Comparison of ENCODE assay signal across 29 cellular contexts in the genomic region with DNA sequence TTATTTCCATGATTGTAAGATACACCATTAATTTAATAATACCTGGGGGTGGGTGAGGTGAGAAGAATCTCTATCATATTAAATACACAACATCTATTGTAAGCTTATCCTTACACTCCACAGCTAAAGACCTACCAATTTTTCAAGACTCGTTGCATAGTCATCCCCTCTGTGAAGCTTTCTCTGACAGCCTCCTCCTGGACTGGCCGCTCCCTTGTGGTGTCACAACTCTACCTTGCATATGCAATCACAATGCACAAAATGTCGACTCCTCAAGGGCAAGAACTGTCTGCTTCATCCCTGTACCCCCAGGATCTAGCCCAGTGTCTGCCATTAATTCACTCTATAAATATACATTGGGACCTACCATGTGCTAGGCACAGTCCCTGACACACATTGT. TPM values are rescaled to one million over a fixed set of nuclear protein-coding genes. Genes with fewer than 3 reads are reported as not detected.
A peak's percentile ranks its signal among the peaks of the same experiment; 100 is the strongest.
DNase-seq lines count a peak whose midpoint lies in the region; ATAC-seq, FAIRE-seq and TF ChIP-seq lines count a peak whose summit lies in the region.
"Had no signal": no experiment of that assay in that cellular context is flagged by ENCODE, and none has a peak within 500 bp of the region (broad histone marks: within the 10 kb centered on the region; RNA-seq: fewer than 3 reads in every experiment).

No MANE protein-coding gene starts in this region.

- H3K4me3 ChIP-seq in PC-3 (ENCODE audit: low read length) = peak overlapping the region; percentile 17; the same call in 1 of the 2 replicates
- no peak overlapping the region for H3K4me3 ChIP-seq in K562
- H3K4me3 ChIP-seq in epithelial cell of esophagus (ENCODE audit: low read length) = no peak overlapping the region
- H3K4me3 ChIP-seq: BLaER1, GM23338, HAP-1, SK-N-MC had no signal

- H3K4me2 ChIP-seq in PC-3 (ENCODE audit: low read length) (peak overlapping the region; percentile 59), K562 (ENCODE audit: insufficient read depth, low read length) (no peak overlapping the region)
- H3K4me2 ChIP-seq: BLaER1, GM23338 had no signal

- TF ChIP-seq EP300 in K562 (IDR thresholded peaks at IDR 0.05; ENCODE audit: low read length) = no peak

- no peaks in the 10 kb centered on the region for H3F3A ChIP-seq in PC-3 (ENCODE audit: low read length, unreplicated experiment)

- no peaks in the 10 kb centered on the region for H3K9me2 ChIP-seq in PC-3 (replicated peaks; ENCODE audit: low read length)

- H2AFZ ChIP-seq in PC-3 (ENCODE audit: low read length) (no peak overlapping the region), K562 (ENCODE audit: low read depth, low read length) (no peak overlapping the region)
- H2AFZ ChIP-seq: GM23338 had no signal

- TF ChIP-seq RAD21 in K562 (CRISPR knock-in tag; conservative IDR thresholded peaks at IDR 0.05 in 1 of 2, IDR thresholded peaks at IDR 0.05 in 1 of 2) = no peak

- H3K9me1 ChIP-seq in K562 (ENCODE audit: control insufficient read depth, insufficient read depth, low read length) = no peaks in the 10 kb centered on the region

- H3K9ac ChIP-seq in PC-3 (ENCODE audit: low read length) (peak overlapping the region; percentile 29; the same call in 1 of the 2 replicates), K562 (ENCODE audit: insufficient read depth in 1 of 2, low read depth in 2 of 2, low read length in 2 of 2) (no peak overlapping the region)
- H3K9ac ChIP-seq: BLaER1 had no signal

- H3K27ac Mint-ChIP-seq in nephron progenitor cell = no peak overlapping the region
- H3K27ac Mint-ChIP-seq: CD4-positive, alpha-beta T cell; GM23338; HFFc6 had no signal

- peak; percentile 45 for DNase-seq in PC-3
- DNase-seq in K562 (ENCODE audit: extremely low read depth in 1 of 4, low spot score in 3 of 4) = no peak
- peak; percentile 88 for DNase-seq in epithelial cell of esophagus (ENCODE audit: low read depth)
- no peak for DNase-seq in nephron progenitor cell
- DNase-seq in CD1c-positive myeloid dendritic cell (ENCODE audit: extremely low spot score) = no peak
- no peak for DNase-seq in NCI-H2171 (lab: John Stamatoyannopoulos, UW)
- DNase-seq in NCI-H146 treated with DMSO at 0.1 percent for 48 hours (lab: John Stamatoyannopoulos, UW; ENCODE audit: unreplicated experiment) = no peak
- DNase-seq in cerebellar nuclear complex (lab: John Stamatoyannopoulos, UW) = no peak
- DNase-seq: CD4-positive, alpha-beta T cell; HFFc6; Kasumi-1; MV-4-11; NCI-H1105; NCI-H1436 treated with DMSO at 0.1 percent for 48 hours; NCI-H1930; NCI-H2107; NCI-H446 treated with DMSO at 0.1 percent for 48 hours; NCI-H526 treated with DMSO at 0.1 percent for 48 hours; SIG-M5 had no signal

- no peak for TF ChIP-seq POLR2A in K562 (conservative IDR thresholded peaks at IDR 0.05)

- H4K20me1 ChIP-seq in PC-3 (ENCODE audit: low read length) (no peaks in the 10 kb centered on the region), K562 (replicated peaks; ENCODE audit: control insufficient read depth, insufficient read depth, low read length) (no peaks in the 10 kb centered on the region)

- POLR2A ChIA-PET in PC-3 (lab: Charles Lee; ENCODE audit: unreplicated experiment) (no interaction called here), K562 (lab: Yijun Ruan, JAX) (no interaction called here)

- no peaks in the 10 kb centered on the region for H3K9me3 Mint-ChIP-seq in nephron progenitor cell
- H3K9me3 Mint-ChIP-seq: CD4-positive, alpha-beta T cell; GM23338; HFFc6 had no signal

- BruUV-seq in PC-3 (replicated peaks; lab: Mats Ljungman, UMichigan) (no TSS peak), K562 (replicated peaks; lab: Mats Ljungman, UMichigan) (no TSS peak)

- H3K27ac ChIP-seq in PC-3 (ENCODE audit: low read length) = peak overlapping the region; percentile 86
- H3K27ac ChIP-seq in K562 (ENCODE audit: extremely low read depth, low read depth, low read length) = no peak overlapping the region
- H3K27ac ChIP-seq: BLaER1, RWPE1, SK-N-MC had no signal

- ATAC-seq in PC-3 (no peak), K562 (no peak)
- ATAC-seq: GM23338, HepG2, Panc1 had no signal

- TF ChIP-seq CTCF in PC-3 (conservative IDR thresholded peaks at IDR 0.05; ENCODE audit: low read depth, low read length) (no peak), K562 (IDR thresholded peaks at IDR 0.05 in 2 of 3, conservative IDR thresholded peaks at IDR 0.05 in 1 of 3; ENCODE audit: insufficient read depth in 2 of 3, low read depth in 1 of 3, low read length in 3 of 3) (no peak), epithelial cell of esophagus (IDR thresholded peaks at IDR 0.05; ENCODE audit: insufficient read depth, low read depth, low read length, missing control alignments) (no peak), nephron progenitor cell (IDR thresholded peaks at IDR 0.05) (no peak)

- 64% methylated on average over 3 of the region's 3 CpGs for WGBS in K562 (ENCODE audit: insufficient coverage, low coverage, missing lambda C conversion rate)

- no peak for FAIRE-seq in K562 (lab: Jason Lieb, UNC)
- FAIRE-seq: A204.1, D721Med, GM18507, HepG2 had no signal

- H3K27me3 ChIP-seq in PC-3 (ENCODE audit: low read length) = no peaks in the 10 kb centered on the region
- peaks cover 2 to 4% of the 10 kb centered on the region in 2 experiments; a peak in 2 of 5 replicates for H3K27me3 ChIP-seq in K562 (ENCODE audit: control insufficient read depth in 2 of 2, insufficient read depth in 2 of 2, low read length in 2 of 2)

- H3K36me3 Mint-ChIP-seq in nephron progenitor cell (ENCODE audit: low read depth) = no peaks in the 10 kb centered on the region

- CTCF ChIA-PET in PC-3 (lab: Charles Lee) (no interaction called here), K562 (lab: Yijun Ruan, JAX; ENCODE audit: low intra/inter-chr PET ratio) (no interaction called here)

- H3K4me3 Mint-ChIP-seq in nephron progenitor cell = peak overlapping the region; percentile 44
- H3K4me3 Mint-ChIP-seq: GM23338, HFFc6 had no signal

- peaks cover 21% of the 10 kb centered on the region for H3K79me2 ChIP-seq in PC-3 (ENCODE audit: low read length)
- peaks cover 21% of the 10 kb centered on the region for H3K79me2 ChIP-seq in K562 (ENCODE audit: control insufficient read depth, insufficient read depth, low read length)

- peaks cover 29% of the 10 kb centered on the region for H3K4me1 Mint-ChIP-seq in nephron progenitor cell

- H3K9me3 ChIP-seq in PC-3 (ENCODE audit: low read length) (no peaks in the 10 kb centered on the region), K562 (replicated peaks; ENCODE audit: control insufficient read depth, insufficient read depth, low read depth, low read length) (no peaks in the 10 kb centered on the region)
- H3K9me3 ChIP-seq: BLaER1, HAP-1 had no signal

- in situ Hi-C loops in K562 (cut with MboI) = no loop called here

- no peaks in the 10 kb centered on the region for H3K36me3 ChIP-seq in PC-3 (ENCODE audit: low read depth, low read length)
- no peaks in the 10 kb centered on the region for H3K36me3 ChIP-seq in K562 (ENCODE audit: control insufficient read depth, insufficient read depth, low read length)
- H3K36me3 ChIP-seq: BLaER1, HAP-1 had no signal

- H3K4me1 ChIP-seq in PC-3 (ENCODE audit: insufficient read depth, low read length) = peaks cover 47% of the 10 kb centered on the region
- peaks cover 19 to 31% of the 10 kb centered on the region in 2 experiments for H3K4me1 ChIP-seq in K562 (replicated peaks in 1 of 2; ENCODE audit: control insufficient read depth in 2 of 2, insufficient read depth in 2 of 2, low read length in 2 of 2)

- peaks cover 8% of the 10 kb centered on the region for H3K27me3 Mint-ChIP-seq in nephron progenitor cell (ENCODE audit: low read depth, poor library complexity)
- H3K27me3 Mint-ChIP-seq: CD4-positive, alpha-beta T cell had no signal

- intact Hi-C loops in PC-3 (cut with micrococcal nuclease) (loop anchor here (10.0 kb wide), 1 partner anchor 333 kb away; a partner anchor contains a TSS), K562 (cut with micrococcal nuclease) (no loop called here)

TF ChIP-seq in K562, 482 proteins besides CTCF, POLR2A, EP300 and RAD21:
- TF ChIP-seq, protein P1, sequence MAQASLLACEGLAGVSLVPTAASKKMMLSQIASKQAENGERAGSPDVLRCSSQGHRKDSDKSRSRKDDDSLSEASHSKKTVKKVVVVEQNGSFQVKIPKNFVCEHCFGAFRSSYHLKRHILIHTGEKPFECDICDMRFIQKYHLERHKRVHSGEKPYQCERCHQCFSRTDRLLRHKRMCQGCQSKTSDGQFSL (CRISPR knock-in tag; IDR thresholded peaks at IDR 0.05) = no peak
- TF ChIP-seq, protein P1 (tag; IDR thresholded peaks at IDR 0.05) = 0 out of 4 replicates have a peak, but pooled peaks of 1 of the 2 experiments have one; percentile 27
- TF ChIP-seq CEBPB (tag; IDR thresholded peaks at IDR 0.05) (0 out of 2 replicates have a peak, but pooled peaks have one; percentile 24), CREBBP (IDR thresholded peaks at IDR 0.05; ENCODE audit: low read depth, low read length) (no peak)
TF ChIP-seq in K562: peak in this region for 2.

RNA-seq across cellular contexts. Expression of a gene that starts 2.4 kb away (rescaled TPM):
- total RNA-seq in PC-3 (2014; rRNA removed) = 57.4 and 77.8 TPM in 2 replicates
- 38.9 and 44.3 TPM in 2 replicates for total RNA-seq in K562 (2011; cell fraction: chromatin; rRNA removed; ENCODE audit: low replicate concordance)
- total RNA-seq in K562 (2011; cell fraction: nucleolus; rRNA removed) = 39.0 and 41.6 TPM in 2 replicates
- total RNA-seq in K562 (2011; cell fraction: nucleoplasm; rRNA removed) = 49.9 and 52.4 TPM in 2 replicates
- 22.4 and 26.2 TPM in 2 replicates for total RNA-seq in K562 (2014; rRNA removed)
- 22.5 and 24.9 TPM in 2 replicates for total RNA-seq in K562 (2014; rRNA removed; fragmentation: Illumina TruSeq; extraction: Trizol)
- total RNA-seq in K562 (2015; rRNA removed; fragmentation: Illumina TruSeq; extraction: Trizol) = 26.2 and 27.1 TPM in 2 replicates
- 29.7 and 33.1 TPM in 2 replicates for total RNA-seq in K562 (2021)
- polyA plus RNA-seq in K562 (2011; rRNA removed) = 25.7 and 25.8 TPM in 2 replicates
- polyA plus RNA-seq in K562 (2011; cell fraction: cytosol; rRNA removed) = 14.4 and 19.7 TPM in 2 replicates
- polyA plus RNA-seq in K562 (2011; cell fraction: nucleus; rRNA removed) = 16.7 and 18.7 TPM in 2 replicates
- 26.2 and 27.1 TPM in 2 replicates for polyA plus RNA-seq in K562 (2012)
- polyA plus RNA-seq in K562 (2014; fragmentation: Illumina TruSeq; extraction: Trizol) = 21.0 and 21.3 TPM in 2 replicates
- 10 to 100 TPM; 17.3 to 26.5 TPM for polyA plus RNA-seq in K562 (2014; fragmentation: Nextera tagmentation; extraction: Ambion mirVana)
- 19.4 and 28.1 TPM in 2 replicates for polyA plus RNA-seq in K562 (2014; rRNA removed)
- polyA minus RNA-seq in K562 (2011; rRNA and poly(A)+ RNA removed) = 36.8 and 45.4 TPM in 2 replicates
- 24.8 and 26.2 TPM in 2 replicates for polyA minus RNA-seq in K562 (2011; cell fraction: cytosol; rRNA and poly(A)+ RNA removed)
- 20.2 and 29.7 TPM in 2 replicates for polyA minus RNA-seq in K562 (2011; cell fraction: nucleus; rRNA and poly(A)+ RNA removed)

Comparison
In these comparisons a context has a peak if more than half of its experiments do, and no peak if none do; other contexts are left out.
1. DNase-seq: peak in PC-3 (single experiment) and epithelial cell of esophagus (single experiment); none in K562 (0 of 4), nephron progenitor cell (single experiment), CD1c-positive myeloid dendritic cell (single experiment), NCI-H2171 (single experiment), NCI-H146 treated with DMSO at 0.1 percent for 48 hours (single experiment) and cerebellar nuclear complex (0 of 2).